18 cellular contexts compared by ENCODE assay signal in the genomic region with DNA sequence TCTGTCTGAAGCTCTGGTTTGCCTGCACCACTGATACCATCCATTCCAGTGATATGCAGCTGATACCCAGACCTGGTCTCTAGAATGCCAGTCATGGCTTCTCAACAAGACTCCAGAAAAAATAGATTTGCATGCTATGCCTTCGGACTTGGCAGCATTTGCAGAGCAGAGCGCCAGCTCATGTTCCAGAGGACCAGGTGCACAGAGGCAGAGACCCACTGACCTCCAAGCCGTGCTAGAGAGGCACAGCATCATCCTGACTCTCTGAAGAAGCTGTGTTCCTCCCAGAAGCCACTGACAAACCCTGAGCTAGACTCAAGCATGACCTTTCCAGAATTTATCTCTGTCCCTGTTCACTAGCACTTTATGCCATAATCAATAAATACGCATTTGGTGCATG.
"Had no signal": no experiment of that assay in that cellular context is flagged by ENCODE, and none has a peak within 500 bp of the region (broad histone marks: within the 10 kb centered on the region; RNA-seq: fewer than 3 reads in every experiment).

No MANE protein-coding gene starts in this region.

- H3K4me3 ChIP-seq: dorsolateral prefrontal cortex, heart left ventricle, mucosa of descending colon, right atrium auricular region, thoracic aorta, transverse colon had no signal

- H3K36me3 ChIP-seq: heart left ventricle, neutrophil, right atrium auricular region, thoracic aorta, transverse colon had no signal

- DNase-seq: cortex of kidney; effector CD8-positive, alpha-beta T cell; foreskin melanocyte; heart left ventricle; hippocampal formation; kidney glomerular epithelial cell; mammary epithelial cell; mucosa of descending colon; naive thymus-derived CD8-positive, alpha-beta T cell; stimulated activated CD4-positive, alpha-beta T cell treated with anti-CD3 and anti-CD28 coated beads, Interleukin-15, amount 100 ng/mL, for 24 hours; stimulated activated CD4-positive, alpha-beta T cell treated with anti-CD3 and anti-CD28 coated beads, Interleukin-1b, Interleukin-23, amount 100 ng/mL, for 48 hours; stimulated activated CD4-positive, alpha-beta T cell treated with anti-CD3 and anti-CD28 coated beads, Interleukin-4, amount 100 ng/mL, for 24 hours; transverse colon had no signal

- H3K4me1 ChIP-seq: heart left ventricle, right atrium auricular region, transverse colon had no signal

- H3K9me3 ChIP-seq: heart left ventricle, mucosa of descending colon, neutrophil, right atrium auricular region, thoracic aorta, transverse colon had no signal

- H3K27me3 ChIP-seq: dorsolateral prefrontal cortex, right atrium auricular region, transverse colon had no signal

- H3K27ac ChIP-seq: dorsolateral prefrontal cortex, heart left ventricle, neutrophil, right atrium auricular region, thoracic aorta, transverse colon had no signal

- ATAC-seq: heart left ventricle; mucosa of descending colon; naive thymus-derived CD8-positive, alpha-beta T cell; stimulated activated memory B cell treated with anti-CD40 and anti-IgM and Interleukin-4, amounts not matched to agents 10 μg/mL and 1 μg/mL and 100 μg/mL, for 72 hours had no signal
